In the genomic region with DNA sequence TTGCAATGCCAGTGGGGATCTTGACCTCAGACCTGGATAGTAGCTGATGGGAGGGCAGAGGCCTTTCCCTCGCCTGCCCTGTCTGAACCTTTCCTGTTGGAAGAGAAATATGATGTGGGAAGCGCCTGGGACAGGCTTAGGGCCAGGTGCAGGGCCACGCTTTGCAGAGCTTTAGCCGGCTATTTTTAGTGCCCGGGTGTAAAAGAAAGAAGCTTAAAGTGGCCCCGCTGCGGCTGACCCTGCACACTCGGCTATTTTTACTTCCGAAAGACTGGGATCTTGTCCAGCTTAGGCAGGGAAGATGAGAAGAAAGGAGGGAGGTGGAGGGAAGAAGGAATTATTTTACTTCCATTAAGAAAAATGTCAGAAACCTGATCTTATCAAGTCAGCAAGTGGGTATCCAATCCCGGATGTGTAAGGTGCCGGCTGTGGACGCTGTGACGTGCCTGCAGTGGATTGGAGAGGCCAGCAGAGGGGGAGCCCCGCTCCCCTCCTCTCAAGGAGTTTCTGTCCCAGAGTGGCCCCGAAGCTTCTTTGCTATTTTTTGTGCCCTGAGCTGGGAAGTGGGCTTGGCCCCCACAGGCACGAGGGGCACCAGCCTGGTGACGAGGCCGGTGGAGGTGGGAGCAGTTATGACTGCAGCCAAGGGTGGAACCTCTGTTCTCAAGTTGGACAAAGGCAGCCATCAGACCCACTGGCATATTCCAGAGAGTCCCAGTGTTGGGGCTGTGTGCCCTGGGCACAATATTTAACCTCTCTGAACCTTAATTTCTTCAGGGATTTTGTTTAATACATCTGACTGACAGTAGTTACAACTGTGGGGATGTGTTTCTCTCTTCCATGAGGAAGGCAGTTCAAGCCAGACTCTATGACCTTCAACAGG, we compare ENCODE assay signal across 13 cellular contexts.
A peak's percentile ranks its signal among the peaks of the same experiment; 100 is the strongest.
DNase-seq lines count a peak whose midpoint lies in the region; ATAC-seq and TF ChIP-seq lines count a peak whose summit lies in the region.
"Had no signal": no experiment of that assay in that cellular context is flagged by ENCODE, and none has a peak within 500 bp of the region (broad histone marks: within the 10 kb centered on the region; RNA-seq: fewer than 3 reads in every experiment).

No MANE protein-coding gene starts in this region.

- BruUV-seq in Caco-2 (replicated peaks; lab: Mats Ljungman, UMichigan): no TSS peak

- H3K79me1 ChIP-seq in neuronal stem cell (ENCODE audit: low read depth, low read length): no peaks in the 10 kb centered on the region

- H3K27ac ChIP-seq in esophagus muscularis mucosa (replicated peaks in 1 of 4): peak overlapping the region in 3 of 4 donors; percentile 10 to 57 (median 24)
- no peak overlapping the region for H3K27ac ChIP-seq in neuronal stem cell (replicated peaks; ENCODE audit: low read length)
- H3K27ac ChIP-seq: HL-60 had no signal

- H3K4me1 ChIP-seq in BE2C: no peaks in the 10 kb centered on the region
- peaks cover 10 to 15% (median 11%) of the 10 kb centered on the region in 4 donors for H3K4me1 ChIP-seq in esophagus muscularis mucosa
- peaks cover 0 to 2% of the 10 kb centered on the region in 2 donors for H3K4me1 ChIP-seq in neuronal stem cell (ENCODE audit: control insufficient read depth in 2 of 2, insufficient read depth in 1 of 2, low read depth in 1 of 2, low read length in 2 of 2)
- no peaks in the 10 kb centered on the region for H3K4me1 ChIP-seq in Caco-2

- H3K36me3 ChIP-seq in BE2C (no peaks in the 10 kb centered on the region), esophagus muscularis mucosa (no peaks in the 10 kb centered on the region), neuronal stem cell (replicated peaks in 1 of 2; ENCODE audit: control insufficient read depth in 2 of 2, insufficient read depth in 2 of 2, low read length in 2 of 2) (no peaks in the 10 kb centered on the region), Caco-2 (ENCODE audit: control insufficient read depth, insufficient read depth, low read length) (no peaks in the 10 kb centered on the region)

- no peak overlapping the region for H2BK120ac ChIP-seq in neuronal stem cell (ENCODE audit: low read depth, low read length)

- no peak for TF ChIP-seq EP300 in esophagus muscularis mucosa (IDR thresholded peaks at IDR 0.05)

- no peak overlapping the region for H4K8ac ChIP-seq in neuronal stem cell (ENCODE audit: low read depth, low read length)

- H3K27me3 ChIP-seq in BE2C (no peaks in the 10 kb centered on the region), esophagus muscularis mucosa (no peaks in the 10 kb centered on the region), neuronal stem cell (ENCODE audit: control insufficient read depth in 3 of 3, insufficient read depth in 3 of 3, low read depth in 1 of 3, low read length in 3 of 3) (peaks cover 0 to 11% (median 0%) of the 10 kb centered on the region in 3 experiments), Caco-2 (replicated peaks; ENCODE audit: control insufficient read depth, insufficient read depth, low read length) (no peaks in the 10 kb centered on the region)

- H2BK5ac ChIP-seq in neuronal stem cell (ENCODE audit: low read length): no peak overlapping the region

- DNase-seq in BE2C (no peak), NCI-H2107 treated with DMSO at 0.1 percent for 48 hours (lab: John Stamatoyannopoulos, UW; ENCODE audit: unreplicated experiment) (peak; percentile 65), esophagus muscularis mucosa (ENCODE audit: extremely low spot score) (no peak), neuronal stem cell (ENCODE audit: low spot score) (no peak), NCI-H1694 treated with DMSO at 0.1 percent for 48 hours (lab: John Stamatoyannopoulos, UW) (no peak), Caco-2 (no peak)
- no peak for DNase-seq in activated T-cell treated with anti-CD3 and anti-CD28 coated beads, Interleukin-2, amount 50 U/mL, for 24 hours
- DNase-seq: activated CD4-positive, alpha-beta T cell treated with anti-CD3 and anti-CD28 coated beads for 1 hour; central memory CD4-positive, alpha-beta T cell; islet precursor cell; NCI-H526 treated with DMSO at 0.1 percent for 48 hours had no signal

- CTCF ChIA-PET in Caco-2 (lab: Charles Lee): no interaction called here

- H3K27me3 Mint-ChIP-seq in activated T-cell treated with anti-CD3 and anti-CD28 coated beads, Interleukin-2, amount 50 U/mL, for 24 hours: peaks cover 25% of the 10 kb centered on the region
- H3K27me3 Mint-ChIP-seq in Caco-2 (ENCODE audit: insufficient read depth, unreplicated experiment): peaks cover 17% of the 10 kb centered on the region

- 24% methylated on average over 18 of the region's 18 CpGs for WGBS in esophagus muscularis mucosa
- no CpG with 5 or more reads among the region's 18 CpGs for WGBS in neuronal stem cell (ENCODE audit: extremely low coverage in 2 of 2, insufficient read length in 2 of 2, insufficient replicate concordance in 1 of 2), 2 donors

- no peak overlapping the region for H4K91ac ChIP-seq in neuronal stem cell (ENCODE audit: low read depth, low read length, poor library complexity)

- no peak for TF ChIP-seq POLR2A in esophagus muscularis mucosa (IDR thresholded peaks at IDR 0.05; ENCODE audit: low read depth)

- H3K4me2 ChIP-seq in neuronal stem cell (ENCODE audit: insufficient read depth, low read length, poor library complexity, severe bottlenecking): no peak overlapping the region

- H3K4me3 ChIP-seq in BE2C (ENCODE audit: low read depth, low read length) (no peak overlapping the region), esophagus muscularis mucosa (peak overlapping the region; percentile 31 to 48 (median 44)), neuronal stem cell (ENCODE audit: low read length in 2 of 2) (no peak overlapping the region), Caco-2 (ENCODE audit: low read depth, low read length) (no peak overlapping the region)

- TF ChIP-seq CTCF in BE2C (IDR thresholded peaks at IDR 0.05; ENCODE audit: low read depth, low read length) (peak; percentile 36), esophagus muscularis mucosa (IDR thresholded peaks at IDR 0.05) (peak in 1 of 3 experiments; percentile 37), Caco-2 (IDR thresholded peaks at IDR 0.05; ENCODE audit: insufficient read depth in 1 of 2, low read depth in 1 of 2, low read length in 1 of 2, severe bottlenecking in 1 of 2, unreplicated experiment in 1 of 2) (peak in 1 of 2 experiments; percentile 30)

- H3K36me3 Mint-ChIP-seq in activated T-cell treated with anti-CD3 and anti-CD28 coated beads, Interleukin-2, amount 50 U/mL, for 24 hours (ENCODE audit: low read depth): no peaks in the 10 kb centered on the region
- no peaks in the 10 kb centered on the region for H3K36me3 Mint-ChIP-seq in Caco-2 (ENCODE audit: insufficient read depth, unreplicated experiment)

- no peaks in the 10 kb centered on the region for H3K9me3 Mint-ChIP-seq in activated T-cell treated with anti-CD3 and anti-CD28 coated beads, Interleukin-2, amount 50 U/mL, for 24 hours
- H3K9me3 Mint-ChIP-seq in Caco-2 (ENCODE audit: unreplicated experiment): no peaks in the 10 kb centered on the region

- H3K27ac Mint-ChIP-seq in activated T-cell treated with anti-CD3 and anti-CD28 coated beads, Interleukin-2, amount 50 U/mL, for 24 hours: no peak overlapping the region
- H3K27ac Mint-ChIP-seq in Caco-2 (ENCODE audit: unreplicated experiment): no peak overlapping the region

- no peak overlapping the region for H3K4me3 Mint-ChIP-seq in activated T-cell treated with anti-CD3 and anti-CD28 coated beads, Interleukin-2, amount 50 U/mL, for 24 hours
- H3K4me3 Mint-ChIP-seq in Caco-2 (ENCODE audit: unreplicated experiment): no peak overlapping the region

- H3K18ac ChIP-seq in neuronal stem cell (ENCODE audit: low read length): peak overlapping the region; percentile 88

- no peak for ATAC-seq in GM18511 (IDR thresholded peaks at IDR 0.05; ENCODE audit: unreplicated experiment)

- intact Hi-C loops in esophagus muscularis mucosa (cut with DNase I): no loop called here
- intact Hi-C loops in Caco-2 (cut with micrococcal nuclease; ENCODE audit: unreplicated experiment): no loop called here

- peak overlapping the region; percentile 61 for H2AFZ ChIP-seq in neuronal stem cell (ENCODE audit: low read length)

- H2AK5ac ChIP-seq in neuronal stem cell (ENCODE audit: low read depth, low read length): no peak overlapping the region

- H3K4me1 Mint-ChIP-seq in activated T-cell treated with anti-CD3 and anti-CD28 coated beads, Interleukin-2, amount 50 U/mL, for 24 hours (ENCODE audit: low read depth): no peaks in the 10 kb centered on the region
- H3K4me1 Mint-ChIP-seq in Caco-2 (ENCODE audit: low read depth, unreplicated experiment): no peaks in the 10 kb centered on the region

- no peak overlapping the region for H3K14ac ChIP-seq in neuronal stem cell (ENCODE audit: low read length)

- no peak overlapping the region for H3K23ac ChIP-seq in neuronal stem cell (ENCODE audit: low read depth, low read length, poor library complexity)

- no peak overlapping the region for H2BK12ac ChIP-seq in neuronal stem cell (ENCODE audit: low read length)

- no peak overlapping the region for H3K9ac ChIP-seq in neuronal stem cell (ENCODE audit: low read depth, low read length, poor library complexity)

- H3K4ac ChIP-seq in neuronal stem cell (ENCODE audit: low read length): no peak overlapping the region

- no peaks in the 10 kb centered on the region for H3K9me3 ChIP-seq in BE2C
- no peaks in the 10 kb centered on the region for H3K9me3 ChIP-seq in esophagus muscularis mucosa
- H3K9me3 ChIP-seq in neuronal stem cell (replicated peaks in 1 of 2; ENCODE audit: control insufficient read depth in 2 of 2, insufficient read depth in 1 of 2, low read depth in 1 of 2, low read length in 2 of 2): no peaks in the 10 kb centered on the region
- no peaks in the 10 kb centered on the region for H3K9me3 ChIP-seq in Caco-2

- POLR2A ChIA-PET in Caco-2 (lab: Charles Lee): no interaction called here

- H2BK15ac ChIP-seq in neuronal stem cell (ENCODE audit: low read length): no peak overlapping the region

Comparison
In these comparisons a context has a peak if more than half of its experiments do, and no peak if none do; other contexts are left out.
1. H3K4me3 ChIP-seq: peak in esophagus muscularis mucosa (4 of 4); none in BE2C (single experiment), neuronal stem cell (0 of 2) and Caco-2 (single experiment).